In genomic region chr18:51486735-51487366, GRCh38 we compare ENCODE assay signal across 9 cellular contexts.
"Had no signal": no experiment of that assay in that cellular context is flagged by ENCODE, and none has a peak within 500 bp of the region (broad histone marks: within the 10 kb centered on the region; RNA-seq: fewer than 3 reads in every experiment).

No MANE protein-coding gene starts in this region.

- H3K4me3 ChIP-seq: GM23248, HAP-1 had no signal

- H3K9ac ChIP-seq: GM23248 had no signal

- H3K27ac ChIP-seq: GM23248, HL-60 had no signal

- H3K27me3 Mint-ChIP-seq: IgD-negative memory B cell had no signal

- H3K27ac Mint-ChIP-seq: HFFc6, IgD-negative memory B cell had no signal

- H3K4me1 ChIP-seq: HAP-1 had no signal

- H3K9me3 ChIP-seq: HAP-1 had no signal

- ATAC-seq: HCT116, HepG2 had no signal

- H3K36me3 ChIP-seq: HAP-1 had no signal

- H2AFZ ChIP-seq: GM23248 had no signal

- DNase-seq: GM23248, H7, HFFc6, KG1 had no signal

- FAIRE-seq: HepG2 had no signal

- H3K36me3 Mint-ChIP-seq: IgD-negative memory B cell had no signal

- H3K4me3 Mint-ChIP-seq: HFFc6, IgD-negative memory B cell had no signal

- H3K9me3 Mint-ChIP-seq: IgD-negative memory B cell had no signal
